1 cellular context compared by ENCODE assay signal in the genomic region with DNA sequence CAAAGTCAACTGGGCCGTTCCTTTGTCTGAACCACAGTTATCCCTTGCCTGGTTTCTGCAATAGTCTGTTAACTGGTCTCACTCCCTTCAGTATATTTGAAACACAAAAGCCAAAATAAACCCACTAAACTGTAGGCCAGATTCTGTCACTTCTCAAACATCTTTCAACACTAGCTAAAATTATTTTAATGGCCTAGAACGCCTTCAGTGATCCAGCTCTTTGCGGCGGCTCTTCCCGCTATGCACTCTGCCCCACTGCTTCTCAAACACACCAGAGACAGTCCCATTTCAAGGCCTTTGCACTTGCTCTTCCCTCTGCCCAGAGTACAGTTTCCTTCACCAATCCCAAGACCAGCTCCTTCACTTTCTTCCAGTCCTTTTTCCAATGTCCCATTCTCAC.
TF ChIP-seq lines count a peak whose summit lies in the region.

No MANE protein-coding gene starts in this region.

TF ChIP-seq in GM12878, 131 proteins besides CTCF, POLR2A, EP300 and RAD21:
- TF ChIP-seq, protein P1, sequence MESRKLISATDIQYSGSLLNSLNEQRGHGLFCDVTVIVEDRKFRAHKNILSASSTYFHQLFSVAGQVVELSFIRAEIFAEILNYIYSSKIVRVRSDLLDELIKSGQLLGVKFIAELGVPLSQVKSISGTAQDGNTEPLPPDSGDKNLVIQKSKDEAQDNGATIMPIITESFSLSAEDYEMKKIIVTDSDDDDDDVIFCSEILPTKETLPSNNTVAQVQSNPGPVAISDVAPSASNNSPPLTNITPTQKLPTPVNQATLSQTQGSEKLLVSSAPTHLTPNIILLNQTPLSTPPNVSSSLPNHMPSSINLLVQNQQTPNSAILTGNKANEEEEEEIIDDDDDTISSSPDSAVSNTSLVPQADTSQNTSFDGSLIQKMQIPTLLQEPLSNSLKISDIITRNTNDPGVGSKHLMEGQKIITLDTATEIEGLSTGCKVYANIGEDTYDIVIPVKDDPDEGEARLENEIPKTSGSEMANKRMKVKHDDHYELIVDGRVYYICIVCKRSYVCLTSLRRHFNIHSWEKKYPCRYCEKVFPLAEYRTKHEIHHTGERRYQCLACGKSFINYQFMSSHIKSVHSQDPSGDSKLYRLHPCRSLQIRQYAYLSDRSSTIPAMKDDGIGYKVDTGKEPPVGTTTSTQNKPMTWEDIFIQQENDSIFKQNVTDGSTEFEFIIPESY (IDR thresholded peaks at IDR 0.05) = 0 out of 2 replicates have a peak, but pooled peaks have one; percentile 14
- TF ChIP-seq MEF2B (IDR thresholded peaks at IDR 0.05; ENCODE audit: partially characterized antibody, poor library complexity, severe bottlenecking) = no peak
TF ChIP-seq in GM12878: peak in this region for 1.
